ENCODE assay signal across 19 cellular contexts in the genomic region with DNA sequence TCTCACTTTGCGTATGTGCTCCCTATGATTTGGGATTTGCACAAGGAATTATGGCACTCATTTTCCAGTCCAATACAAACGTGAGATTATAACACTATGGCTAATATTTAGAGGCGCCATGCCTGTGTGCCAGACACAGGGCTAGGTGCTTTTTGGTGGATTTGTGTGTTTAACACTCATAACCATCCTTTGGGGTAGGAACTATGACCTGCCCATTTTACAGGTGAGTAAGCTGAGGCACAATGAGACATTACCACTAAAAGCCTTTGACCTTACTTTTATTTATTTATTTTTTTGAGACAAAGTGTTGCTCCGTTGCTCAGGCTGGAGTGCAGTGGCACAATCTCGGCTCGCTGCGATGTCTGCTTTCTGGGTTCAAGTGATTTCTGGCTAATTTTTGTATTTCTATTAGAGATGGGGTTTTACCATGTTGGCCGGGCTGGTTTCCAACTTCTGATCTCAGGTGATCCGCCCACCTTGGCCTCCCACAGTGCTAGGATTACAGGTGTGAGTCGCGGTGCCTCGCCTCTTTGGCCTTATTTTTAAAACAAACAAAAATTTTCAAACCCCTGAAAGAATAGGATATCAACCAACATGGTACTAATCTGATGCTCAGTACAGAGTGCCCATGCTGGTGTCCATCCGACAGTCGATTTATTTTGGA. TPM values are rescaled to one million over a fixed set of nuclear protein-coding genes. Genes with fewer than 3 reads are reported as not detected.
A peak's percentile ranks its signal among the peaks of the same experiment; 100 is the strongest.
DNase-seq lines count a peak whose midpoint lies in the region; TF ChIP-seq lines count a peak whose summit lies in the region.
"Had no signal": no experiment of that assay in that cellular context is flagged by ENCODE, and none has a peak within 500 bp of the region (broad histone marks: within the 10 kb centered on the region; RNA-seq: fewer than 3 reads in every experiment).

No MANE protein-coding gene starts in this region.

- no peaks in the 10 kb centered on the region for H3K9me3 ChIP-seq in H9 (ENCODE audit: control insufficient read depth, low read depth, low read length)
- no peaks in the 10 kb centered on the region for H3K9me3 ChIP-seq in HUES6 (ENCODE audit: control insufficient read depth, insufficient read depth, low read depth, low read length)
- no peaks in the 10 kb centered on the region for H3K9me3 ChIP-seq in endodermal cell (ENCODE audit: control insufficient read depth, low read length)

- no peak overlapping the region for H2AK5ac ChIP-seq in H9 (ENCODE audit: insufficient read length, low read length)

- H3K79me1 ChIP-seq in H9 (ENCODE audit: insufficient read depth, low read depth, low read length, poor library complexity, severe bottlenecking) = no peaks in the 10 kb centered on the region

- peak overlapping the region; percentile 34 for H3K4me2 ChIP-seq in H9 (ENCODE audit: insufficient read depth, insufficient read length, low read length)
- H3K4me2 ChIP-seq: PC-9 had no signal

- H3K27me3 Mint-ChIP-seq in H9 (ENCODE audit: low read depth) (peaks cover 79% of the 10 kb centered on the region), endodermal cell (ENCODE audit: insufficient read depth) (peaks cover 39% of the 10 kb centered on the region)

- no peak overlapping the region for H3K4ac ChIP-seq in H9 (ENCODE audit: low read depth, low read length)

- no CpG with 5 or more reads among the region's 14 CpGs for WGBS in H9 (ENCODE audit: extremely low coverage, insufficient read length, low lambda C conversion rate)
- 65 to 82% methylated on average over 7 to 14 of the region's 14 CpGs for WGBS in endodermal cell (ENCODE audit: insufficient coverage in 1 of 2, insufficient read length in 1 of 2), 2 experiments

- no peaks in the 10 kb centered on the region; a peak in 1 of 7 replicates for H3K36me3 Mint-ChIP-seq in H9 (ENCODE audit: insufficient read depth in 1 of 3, low read depth in 3 of 3)
- no peaks in the 10 kb centered on the region for H3K36me3 Mint-ChIP-seq in endodermal cell (ENCODE audit: low read depth)

- H3K9me3 Mint-ChIP-seq in H9 (no peaks in the 10 kb centered on the region; a peak in 1 of 5 replicates), endodermal cell (no peaks in the 10 kb centered on the region)

- H3K56ac ChIP-seq in H9 (ENCODE audit: insufficient read length, low read depth, low read length) = no peak overlapping the region

- H3K4me1 ChIP-seq in H9 (ENCODE audit: insufficient read depth, low read length) = peaks cover 6% of the 10 kb centered on the region; the same call in 1 of the 2 replicates
- peaks cover 61% of the 10 kb centered on the region for H3K4me1 ChIP-seq in HUES6 (ENCODE audit: control insufficient read depth, insufficient read depth, low read length)
- H3K4me1 ChIP-seq in endodermal cell (ENCODE audit: control insufficient read depth, insufficient read depth, low read length) = peaks cover 14% of the 10 kb centered on the region

- TF ChIP-seq CTCF in H9 (conservative IDR thresholded peaks at IDR 0.05) (no peak), endodermal cell (conservative IDR thresholded peaks at IDR 0.05) (no peak), GM10266 (IDR thresholded peaks at IDR 0.05; ENCODE audit: control insufficient read depth, insufficient read depth, low read depth, missing control alignments) (no peak)

- no peak for DNase-seq in H9
- peak; percentile 80 for DNase-seq in endodermal cell
- peak; percentile 45 for DNase-seq in posterior vena cava (ENCODE audit: low spot score)
- no peak for DNase-seq in dedifferentiated amniotic fluid mesenchymal stem cell (ENCODE audit: extremely low spot score)
- no peak for DNase-seq in GM10266 (ENCODE audit: extremely low spot score)
- no peak for DNase-seq in activated CD8-positive, alpha-beta memory T cell treated with anti-CD3 and anti-CD28 coated beads for 24 hours
- DNase-seq: ACHN, C1 segment of cervical spinal cord, DMS79 treated with DMSO at 0.1 percent for 48 hours, HCEC 1CT, KG1, NCI-H1417, NCI-H187, NCI-H2107, NCI-H510A, NCI-H774, PC-9 had no signal

- no peak overlapping the region for H2BK20ac ChIP-seq in H9 (ENCODE audit: low read depth, low read length, poor library complexity, severe bottlenecking)

- H3T11ph ChIP-seq in H9 (ENCODE audit: low read length) = no peak overlapping the region

- no peak overlapping the region for H4K91ac ChIP-seq in H9 (ENCODE audit: insufficient read length, low read depth, low read length)

- H3K27ac Mint-ChIP-seq in H9 = peak overlapping the region; percentile 24 to 95 (median 94); a peak in 4 of 7 replicates
- no peak overlapping the region for H3K27ac Mint-ChIP-seq in endodermal cell

- H3K4me3 Mint-ChIP-seq in H9 = peak overlapping the region in 1 of 2 experiments; percentile 45; a peak in 2 of 5 replicates
- H3K4me3 Mint-ChIP-seq in endodermal cell = no peak overlapping the region

- no peaks in the 10 kb centered on the region for H3K36me3 ChIP-seq in HUES6 (ENCODE audit: control insufficient read depth, insufficient read depth, low read length)
- no peaks in the 10 kb centered on the region for H3K36me3 ChIP-seq in endodermal cell (ENCODE audit: control insufficient read depth, insufficient read depth, low read length)

- H3K4me1 Mint-ChIP-seq in H9 (peaks cover 86% of the 10 kb centered on the region in 2 experiments), endodermal cell (peaks cover 51% of the 10 kb centered on the region)

- no peaks in the 10 kb centered on the region; the same call in 1 of the 2 replicates for H3K27me3 ChIP-seq in H9 (ENCODE audit: insufficient read depth, low read length)
- H3K27me3 ChIP-seq in HUES6 (ENCODE audit: control insufficient read depth, insufficient read depth, low read length) = peaks cover 19% of the 10 kb centered on the region
- peaks cover 17% of the 10 kb centered on the region for H3K27me3 ChIP-seq in endodermal cell (ENCODE audit: control insufficient read depth, insufficient read depth, low read length, poor library complexity, severe bottlenecking)

- H2BK12ac ChIP-seq in H9 (ENCODE audit: insufficient read length, low read depth, low read length) = no peak overlapping the region

- no peak overlapping the region for H4K5ac ChIP-seq in H9 (ENCODE audit: insufficient read length, low read depth, low read length)

- no peaks in the 10 kb centered on the region for H3K23me2 ChIP-seq in H9 (ENCODE audit: insufficient read length, low read depth, low read length, poor library complexity, severe bottlenecking)

- no peak overlapping the region for H2AFZ ChIP-seq in H9 (ENCODE audit: low read length)
- H2AFZ ChIP-seq: PC-9 had no signal

- H3K79me2 ChIP-seq in H9 (ENCODE audit: insufficient read depth, low read length) = no peaks in the 10 kb centered on the region

- H2BK5ac ChIP-seq in H9 (ENCODE audit: insufficient read length, low read length) = no peak overlapping the region

- no peak overlapping the region for H2BK15ac ChIP-seq in H9 (ENCODE audit: low read depth, low read length)

- H3K27ac ChIP-seq in H9 (ENCODE audit: insufficient read length, low read depth, low read length) (peak overlapping the region; percentile 24), HUES6 (ENCODE audit: low read depth, low read length) (peak overlapping the region; percentile 50; the same call in 1 of the 2 replicates), endodermal cell (ENCODE audit: low read depth, low read length) (no peak overlapping the region)
- H3K27ac ChIP-seq: PC-9, RWPE1 had no signal

- no peak overlapping the region for H3K4me3 ChIP-seq in HUES6 (ENCODE audit: low read depth, low read length)
- H3K4me3 ChIP-seq in endodermal cell (ENCODE audit: low read length) = no peak overlapping the region
- H3K4me3 ChIP-seq: PC-9 had no signal

- no peak overlapping the region for H3K14ac ChIP-seq in H9 (ENCODE audit: insufficient read depth, low read length)

- no peak overlapping the region for H2BK120ac ChIP-seq in H9 (ENCODE audit: low read depth, low read length, poor library complexity, severe bottlenecking)

- no peaks in the 10 kb centered on the region for H4K20me1 ChIP-seq in H9 (ENCODE audit: control insufficient read depth, insufficient read depth, insufficient read length)

- intact Hi-C loops in posterior vena cava (cut with DNase I) = no loop called here

- no peak overlapping the region for H3K23ac ChIP-seq in H9 (ENCODE audit: insufficient read length, low read depth, low read length)

- no peak overlapping the region for H3K18ac ChIP-seq in H9 (ENCODE audit: insufficient read length, low read depth, low read length)

- no peak overlapping the region for H4K8ac ChIP-seq in H9 (replicated peaks; ENCODE audit: insufficient read length, low read depth, low read length)

- H3K9ac ChIP-seq in H9 (ENCODE audit: extremely low read depth, insufficient read length, low read length) (no peak overlapping the region), HUES6 (ENCODE audit: low read length) (no peak overlapping the region), endodermal cell (ENCODE audit: extremely low read depth, low read length, poor library complexity, severe bottlenecking) (no peak overlapping the region)

RNA-seq across cellular contexts. Expression of gene GLI2, which starts 26.6 kb away (rescaled TPM):
- total RNA-seq in H9 (2021) (56.7 and 59.3 TPM in 2 replicates), endodermal cell (10 to 100 TPM; 17.0 to 24.2 TPM), posterior vena cava (10 to 100 TPM; 13.0 to 21.1 TPM)
- 29.8 TPM for polyA plus RNA-seq in endodermal cell (2013, experiment 1 of 2)
- 28.3 TPM for polyA plus RNA-seq in endodermal cell (2013, experiment 2 of 2)

Comparison
In these comparisons a context has a peak if more than half of its experiments do, and no peak if none do; other contexts are left out.
1. DNase-seq: peak in endodermal cell (single experiment) and posterior vena cava (single experiment); none in H9 (single experiment), dedifferentiated amniotic fluid mesenchymal stem cell (single experiment), GM10266 (single experiment) and activated CD8-positive, alpha-beta memory T cell treated with anti-CD3 and anti-CD28 coated beads for 24 hours (single experiment).